Comparison of ENCODE assay signal across 1 cellular context in the genomic region with DNA sequence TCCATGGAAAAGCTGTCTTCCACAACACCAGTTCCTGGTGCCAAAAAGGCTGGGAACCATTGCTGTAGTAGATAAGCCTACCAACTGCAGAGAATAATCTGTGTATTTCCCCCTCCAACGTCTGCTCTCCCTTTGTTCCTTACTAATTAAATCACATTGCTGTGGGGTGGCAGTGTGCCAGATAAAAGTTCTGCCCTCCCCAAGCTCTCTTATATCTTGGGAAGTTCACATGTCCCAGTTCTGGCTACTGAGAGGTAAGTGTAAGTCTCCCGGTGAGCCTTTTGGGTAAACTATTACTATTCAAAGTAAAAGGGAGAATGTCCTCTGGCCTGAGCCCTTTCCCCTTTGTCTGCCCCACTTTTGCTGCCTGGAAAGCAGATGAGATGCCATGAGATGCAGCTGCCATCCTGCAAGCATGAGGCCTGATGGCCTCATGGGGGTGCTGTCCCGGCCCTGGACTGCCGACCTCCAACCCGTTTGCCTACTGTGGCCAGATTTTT.
TF ChIP-seq lines count a peak whose summit lies in the region.

No MANE protein-coding gene starts in this region.

TF ChIP-seq in K562, 482 proteins besides CTCF, POLR2A, EP300 and RAD21:
- TF ChIP-seq KAT8 (IDR thresholded peaks at IDR 0.05; ENCODE audit: low read depth) (no peak), CBX3 (IDR thresholded peaks at IDR 0.05; ENCODE audit: borderline replicate concordance in 1 of 2, low read length in 2 of 2) (no peak), MXI1 (IDR thresholded peaks at IDR 0.05; ENCODE audit: low read depth, low read length) (no peak), NFIC (IDR thresholded peaks at IDR 0.05) (0 out of 2 replicates have a peak, but pooled peaks have one; percentile 28)
